21 cellular contexts compared by ENCODE assay signal in the genomic region with DNA sequence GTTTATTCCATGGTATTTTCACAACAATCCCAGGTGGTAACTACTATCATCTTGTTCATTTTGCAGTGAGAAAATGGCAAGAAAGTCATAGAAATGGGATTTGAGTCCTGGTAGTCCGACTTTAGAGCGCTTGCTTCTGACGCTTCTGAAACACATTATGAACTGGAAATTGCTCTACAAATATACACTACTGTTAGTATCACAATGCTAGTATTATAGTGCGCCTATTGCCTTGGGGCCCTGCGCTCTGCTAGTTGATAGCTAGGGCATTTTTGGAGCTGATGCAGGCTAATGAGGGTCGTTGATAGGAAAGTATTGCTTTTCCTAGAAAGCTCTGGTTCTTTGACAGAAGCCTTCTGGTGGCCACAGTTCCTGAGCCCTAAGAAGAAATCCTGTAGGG.
"Had no signal": no experiment of that assay in that cellular context is flagged by ENCODE, and none has a peak within 500 bp of the region (broad histone marks: within the 10 kb centered on the region; RNA-seq: fewer than 3 reads in every experiment).

No MANE protein-coding gene starts in this region.

- DNase-seq: activated CD4-positive, alpha-beta T cell treated with anti-CD3 and anti-CD28 coated beads, Interleukin-2, amount 10 ng/mL, durations not matched to agents 7 days and 5 days; activated CD4-positive, CD25-positive, alpha-beta regulatory T cell; activated CD8-positive, alpha-beta T cell treated with anti-CD3 and anti-CD28 coated beads, Interleukin-2, amount 10 ng/mL, durations not matched to agents 7 days and 5 days; activated effector memory CD4-positive, alpha-beta T cell treated with anti-CD3 and anti-CD28 coated beads, Interleukin-2, amount 50 U/mL, for 16 hours; activated T-cell treated with anti-CD3 and anti-CD28 coated beads, Interleukin-2, amount 50 U/mL, for 48 hours; adrenal gland; dermis blood vessel endothelial cell; effector memory CD8-positive, alpha-beta T cell; foreskin fibroblast; glutamatergic neuron; hippocampal formation; left cardiac atrium; lower lobe of right lung; occipital lobe; posterior cingulate gyrus; stimulated activated CD4-positive, alpha-beta T cell treated with anti-CD3 and anti-CD28 coated beads, Interleukin-2, amount 100 ng/mL, for 24 hours; trophoblast cell had no signal

- H3K4me3 ChIP-seq: adrenal gland, lower lobe of right lung, suprapubic skin, vagina had no signal

- H3K27me3 Mint-ChIP-seq: activated CD4-positive, alpha-beta T cell treated with anti-CD3 and anti-CD28 coated beads, Interleukin-2, amount 10 ng/mL, durations not matched to agents 7 days and 5 days; effector memory CD8-positive, alpha-beta T cell; stimulated activated naive CD8-positive, alpha-beta T cell treated with anti-CD3 and anti-CD28 coated beads, Interleukin-15, Interleukin-2, amounts not matched to agents 100 ng/mL and 50 ng/mL, for 24 hours had no signal

- H3K27ac Mint-ChIP-seq: activated CD4-positive, alpha-beta T cell treated with anti-CD3 and anti-CD28 coated beads, Interleukin-2, amount 10 ng/mL, durations not matched to agents 7 days and 5 days; activated CD8-positive, alpha-beta T cell treated with anti-CD3 and anti-CD28 coated beads, Interleukin-2, amount 10 ng/mL, durations not matched to agents 7 days and 5 days; activated naive CD4-positive, alpha-beta T cell treated with anti-CD3 and anti-CD28 coated beads, Interleukin-2, amount 50 U/mL, for 72 hours; effector memory CD8-positive, alpha-beta T cell; stimulated activated naive CD8-positive, alpha-beta T cell treated with anti-CD3 and anti-CD28 coated beads, Interleukin-15, Interleukin-2, amounts not matched to agents 100 ng/mL and 50 ng/mL, for 24 hours had no signal

- H3K4me3 Mint-ChIP-seq: activated CD4-positive, alpha-beta T cell treated with anti-CD3 and anti-CD28 coated beads, Interleukin-2, amount 10 ng/mL, durations not matched to agents 7 days and 5 days; activated CD8-positive, alpha-beta T cell treated with anti-CD3 and anti-CD28 coated beads, Interleukin-2, amount 10 ng/mL, durations not matched to agents 7 days and 5 days; effector memory CD8-positive, alpha-beta T cell; stimulated activated naive CD8-positive, alpha-beta T cell treated with anti-CD3 and anti-CD28 coated beads, Interleukin-15, Interleukin-2, amounts not matched to agents 100 ng/mL and 50 ng/mL, for 24 hours had no signal

- H3K36me3 ChIP-seq: lower lobe of right lung, suprapubic skin, vagina had no signal

- H3K27me3 ChIP-seq: adrenal gland, suprapubic skin, vagina had no signal

- H3K9me3 Mint-ChIP-seq: activated CD4-positive, alpha-beta T cell treated with anti-CD3 and anti-CD28 coated beads, Interleukin-2, amount 10 ng/mL, durations not matched to agents 7 days and 5 days; activated naive CD4-positive, alpha-beta T cell treated with anti-CD3 and anti-CD28 coated beads, Interleukin-2, amount 50 U/mL, for 72 hours; effector memory CD8-positive, alpha-beta T cell; stimulated activated naive CD8-positive, alpha-beta T cell treated with anti-CD3 and anti-CD28 coated beads, Interleukin-15, Interleukin-2, amounts not matched to agents 100 ng/mL and 50 ng/mL, for 24 hours had no signal

- H3K9me3 ChIP-seq: adrenal gland, lower lobe of right lung, suprapubic skin, vagina had no signal

- ATAC-seq: activated CD8-positive, alpha-beta T cell treated with anti-CD3 and anti-CD28 coated beads, Interleukin-2, amount 10 ng/mL, durations not matched to agents 7 days and 5 days; activated naive CD4-positive, alpha-beta T cell treated with anti-CD3 and anti-CD28 coated beads, Interleukin-2, amount 50 U/mL, for 72 hours; effector memory CD8-positive, alpha-beta T cell; left cardiac atrium; lower lobe of right lung had no signal

- H3K27ac ChIP-seq: lower lobe of right lung, vagina had no signal
